In genomic region chr7:102451371-102452054, GRCh38 we compare ENCODE assay signal across 1 cellular context.
A peak's percentile ranks its signal among the peaks of the same experiment; 100 is the strongest.
TF ChIP-seq lines count a peak whose summit lies in the region.

No MANE protein-coding gene starts in this region.

TF ChIP-seq in K562, 482 proteins besides CTCF, POLR2A, EP300 and RAD21 (continued from another document and continues in another):
- TF ChIP-seq ZNF639 (CRISPR knock-in tag; conservative IDR thresholded peaks at IDR 0.05 in 1 of 2, IDR thresholded peaks at IDR 0.05 in 1 of 2) (no peak), HDAC1 (IDR thresholded peaks at IDR 0.05) (no peak), FOXO4 (CRISPR knock-in tag; IDR thresholded peaks at IDR 0.05) (no peak), ZFP1 (CRISPR knock-in tag; IDR thresholded peaks at IDR 0.05) (no peak), CBX3 (IDR thresholded peaks at IDR 0.05; ENCODE audit: borderline replicate concordance in 1 of 2, low read length in 2 of 2) (no peak), CXXC5 (CRISPR knock-in tag; IDR thresholded peaks at IDR 0.05) (peak; percentile 26), CCAR2 (IDR thresholded peaks at IDR 0.05; ENCODE audit: low read depth, low read length) (no peak), ZNF408 (CRISPR knock-in tag; IDR thresholded peaks at IDR 0.05; ENCODE audit: low read depth) (no peak), SMARCB1 (IDR thresholded peaks at IDR 0.05; ENCODE audit: insufficient read length, low read depth) (no peak), ZNF324 (CRISPR knock-in tag; IDR thresholded peaks at IDR 0.05) (no peak), PCBP2 (IDR thresholded peaks at IDR 0.05; ENCODE audit: low read depth, low read length, poor library complexity, severe bottlenecking) (no peak), MBD1 (CRISPR knock-in tag; IDR thresholded peaks at IDR 0.05) (0 out of 2 replicates have a peak, but pooled peaks have one; percentile 44), DPF2 (IDR thresholded peaks at IDR 0.05) (no peak), PHF8 (IDR thresholded peaks at IDR 0.05; ENCODE audit: borderline replicate concordance, low read length) (peak; percentile 38; the same call in 1 of the 2 replicates), DEAF1 (CRISPR knock-in tag; IDR thresholded peaks at IDR 0.05) (no peak), USF1 (CRISPR knock-in tag; IDR thresholded peaks at IDR 0.05) (peak; percentile 79), ATF3 (IDR thresholded peaks at IDR 0.05) (no peak; the same call in 1 of the 2 replicates), ATF3 (CRISPR knock-in tag; conservative IDR thresholded peaks at IDR 0.05) (0 out of 2 replicates have a peak, but pooled peaks have one; percentile 38), ETS2 (tag; IDR thresholded peaks at IDR 0.05; ENCODE audit: borderline replicate concordance, poor library complexity, severe bottlenecking) (no peak), SP1 (CRISPR knock-in tag; IDR thresholded peaks at IDR 0.05) (peak; percentile 54), FOXA3 (CRISPR knock-in tag; conservative IDR thresholded peaks at IDR 0.05 in 1 of 2, IDR thresholded peaks at IDR 0.05 in 1 of 2) (0 out of 4 replicates have a peak, but pooled peaks of 1 of the 2 experiments have one; percentile 19), POLR3G (IDR thresholded peaks at IDR 0.05; ENCODE audit: extremely low read depth, insufficient read length, insufficient replicate concordance) (no peak), JUN (IDR thresholded peaks at IDR 0.05; ENCODE audit: borderline replicate concordance, low read depth, low read length) (no peak), JUN (CRISPR knock-in tag; IDR thresholded peaks at IDR 0.05; ENCODE audit: borderline replicate concordance) (no peak), ATF7 (IDR thresholded peaks at IDR 0.05) (no peak), MYNN (IDR thresholded peaks at IDR 0.05) (0 out of 2 replicates have a peak, but pooled peaks have one; percentile 39), MYNN (CRISPR knock-in tag; IDR thresholded peaks at IDR 0.05) (no peak), CGGBP1 (CRISPR knock-in tag; IDR thresholded peaks at IDR 0.05) (no peak), DDX20 (tag; IDR thresholded peaks at IDR 0.05; ENCODE audit: low read depth) (no peak), OTX1 (CRISPR knock-in tag; IDR thresholded peaks at IDR 0.05) (no peak), SMARCA4 (IDR thresholded peaks at IDR 0.05) (no peak), ZNF592 (IDR thresholded peaks at IDR 0.05) (no peak; the same call in 1 of the 2 replicates), ZNF740 (CRISPR knock-in tag; IDR thresholded peaks at IDR 0.05) (no peak), ZNF740 (tag; IDR thresholded peaks at IDR 0.05) (no peak), RBFOX2 (IDR thresholded peaks at IDR 0.05; ENCODE audit: low read depth, low read length) (peak; percentile 54), CHD1 (IDR thresholded peaks at IDR 0.05; ENCODE audit: low read length) (no peak), HCFC1 (IDR thresholded peaks at IDR 0.05; ENCODE audit: low read depth, low read length) (no peak), ZBTB1 (CRISPR knock-in tag; IDR thresholded peaks at IDR 0.05; ENCODE audit: borderline replicate concordance, low read depth) (no peak), TOE1 (IDR thresholded peaks at IDR 0.05; ENCODE audit: borderline replicate concordance) (no peak), TOE1 (CRISPR knock-in tag; IDR thresholded peaks at IDR 0.05; ENCODE audit: borderline replicate concordance, low read depth) (no peak), PURB (CRISPR knock-in tag; IDR thresholded peaks at IDR 0.05; ENCODE audit: low read depth) (no peak), IFI16 (CRISPR knock-in tag; IDR thresholded peaks at IDR 0.05) (no peak), ZNF239 (CRISPR knock-in tag; IDR thresholded peaks at IDR 0.05) (no peak), KLF1 (tag; IDR thresholded peaks at IDR 0.05) (no peak), CBX2 (IDR thresholded peaks at IDR 0.05; ENCODE audit: insufficient read depth, low read length, poor library complexity, severe bottlenecking) (no peak), RBBP5 (IDR thresholded peaks at IDR 0.05; ENCODE audit: borderline replicate concordance, insufficient read depth, low read length, poor library complexity, severe bottlenecking) (no peak), CUX1 (CRISPR knock-in tag; IDR thresholded peaks at IDR 0.05) (no peak), DACH1 (IDR thresholded peaks at IDR 0.05; ENCODE audit: partially characterized antibody) (no peak), ZNF274 (IDR thresholded peaks at IDR 0.05; ENCODE audit: borderline replicate concordance, low read depth, low read length) (no peak)
